ENCODE assay signal across 8 cellular contexts in genomic region chr3:42839616-42840015, GRCh38. TPM values are rescaled to one million over a fixed set of nuclear protein-coding genes. Genes with fewer than 3 reads are reported as not detected.
DNase-seq lines count a peak whose midpoint lies in the region; ATAC-seq and TF ChIP-seq lines count a peak whose summit lies in the region.

No MANE protein-coding gene starts in this region.

- DNase-seq in activated CD4-positive, CD25-positive, alpha-beta regulatory T cell (lab: John Stamatoyannopoulos, UW): no peak
- DNase-seq in HS-5 (ENCODE audit: low read depth): peak; percentile 39
- peak; percentile 78 for DNase-seq in RPMI7951 (ENCODE audit: low read depth)
- DNase-seq in iPS-NIHi7 (ENCODE audit: extremely low spot score): peak; percentile 65
- peak; percentile 6 for DNase-seq in stimulated activated CD4-positive, alpha-beta T cell treated with anti-CD3 and anti-CD28 coated beads, Interleukin-2, amount 100 ng/mL, for 4 hours (ENCODE audit: low read depth)

- H3K27ac Mint-ChIP-seq in brain: peak overlapping the region in 1 of 5 experiments; percentile 9

- no peaks in the 10 kb centered on the region for H3K36me3 Mint-ChIP-seq in brain

- no peak overlapping the region for H3K4me3 Mint-ChIP-seq in brain

- peak; percentile 79 to 83 for TF ChIP-seq CTCF in brain (conservative IDR thresholded peaks at IDR 0.05)

- H3K27me3 Mint-ChIP-seq in brain: peaks cover 11% of the 10 kb centered on the region

- peak; percentile 46 to 71 for ATAC-seq in activated CD4-positive, CD25-positive, alpha-beta regulatory T cell treated with anti-CD3 and anti-CD28 coated beads, Interleukin-2, amount 50 U/mL, for 24 hours
- ATAC-seq in GM21447 (IDR thresholded peaks at IDR 0.05; ENCODE audit: unreplicated experiment): peak; percentile 94

- H3K9me3 Mint-ChIP-seq in brain: no peaks in the 10 kb centered on the region

- H3K4me1 Mint-ChIP-seq in brain: no peaks in the 10 kb centered on the region

RNA-seq across cellular contexts. Expression of gene ACKR2, which starts 30.4 kb away (rescaled TPM):
- not detected in 2 replicates for total RNA-seq in RPMI7951 (2014; rRNA removed; shearing (Covaris generic))
- 1.6 TPM for polyA plus RNA-seq in brain (ENCODE audit: insufficient read depth, low read depth, low replicate concordance)

RNA-seq across cellular contexts. Expression of gene HIGD1A, which starts 35.3 kb away (rescaled TPM):
- 245 and 278 TPM in 2 replicates for total RNA-seq in RPMI7951 (2014; rRNA removed; shearing (Covaris generic))
- 252 TPM for polyA plus RNA-seq in brain (ENCODE audit: insufficient read depth, low read depth, low replicate concordance)

RNA-seq across cellular contexts. Expression of gene CYP8B1, which starts 36.1 kb away (rescaled TPM):
- total RNA-seq in RPMI7951 (2014; rRNA removed; shearing (Covaris generic)): not detected in 2 replicates
- polyA plus RNA-seq in brain (ENCODE audit: insufficient read depth, low read depth, low replicate concordance): not detected

Comparison
In these comparisons a context has a peak if more than half of its experiments do, and no peak if none do; other contexts are left out.
1. DNase-seq: peak in HS-5 (single experiment), RPMI7951 (single experiment), iPS-NIHi7 (single experiment) and stimulated activated CD4-positive, alpha-beta T cell treated with anti-CD3 and anti-CD28 coated beads, Interleukin-2, amount 100 ng/mL, for 4 hours (single experiment); none in activated CD4-positive, CD25-positive, alpha-beta regulatory T cell (0 of 4).